Comparison of ENCODE assay signal across 1 cellular context in genomic region chr15:84992157-84992940, GRCh38.
TF ChIP-seq lines count a peak whose summit lies in the region.

No MANE protein-coding gene starts in this region.

TF ChIP-seq in K562, 482 proteins besides CTCF, POLR2A, EP300 and RAD21 (continued from another document and continues in another):
- TF ChIP-seq CEBPZ (IDR thresholded peaks at IDR 0.05; ENCODE audit: borderline replicate concordance, low read depth, low read length) (no peak), HDAC2 (IDR thresholded peaks at IDR 0.05) (no peak), USF2 (CRISPR knock-in tag; IDR thresholded peaks at IDR 0.05) (no peak), SNRNP70 (optimal IDR thresholded peaks at IDR 0.05; ENCODE audit: low read depth, low read length) (no peak), ZBTB8A (IDR thresholded peaks at IDR 0.05; ENCODE audit: partially characterized antibody) (no peak), ARID1B (IDR thresholded peaks at IDR 0.05) (peak; percentile 62), JUN (IDR thresholded peaks at IDR 0.05; ENCODE audit: borderline replicate concordance, low read depth, low read length) (peak; percentile 57; the same call in 1 of the 2 replicates), JUN (CRISPR knock-in tag; IDR thresholded peaks at IDR 0.05; ENCODE audit: borderline replicate concordance) (no peak), ZNF197 (CRISPR knock-in tag; IDR thresholded peaks at IDR 0.05; ENCODE audit: low read depth) (no peak), HDAC1 (IDR thresholded peaks at IDR 0.05) (peak in 1 of 2 experiments; percentile 68; a peak in 1 of 4 replicates), NFE2 (IDR thresholded peaks at IDR 0.05; ENCODE audit: low read depth) (peak; percentile 36; the same call in 1 of the 2 replicates), ATF3 (IDR thresholded peaks at IDR 0.05) (peak; percentile 79), ATF3 (CRISPR knock-in tag; conservative IDR thresholded peaks at IDR 0.05) (no peak), ETV6 (IDR thresholded peaks at IDR 0.05; ENCODE audit: borderline replicate concordance in 1 of 2, low read depth in 2 of 2, low read length in 1 of 2) (no peak), ETV6 (CRISPR knock-in tag; IDR thresholded peaks at IDR 0.05; ENCODE audit: borderline replicate concordance) (no peak), NCOA6 (IDR thresholded peaks at IDR 0.05) (no peak), E2F5 (CRISPR knock-in tag; IDR thresholded peaks at IDR 0.05) (no peak), ARID2 (IDR thresholded peaks at IDR 0.05) (no peak), ADNP (tag; IDR thresholded peaks at IDR 0.05) (no peak), BHLHE40 (IDR thresholded peaks at IDR 0.05; ENCODE audit: low read length) (no peak), SMARCA5 (IDR thresholded peaks at IDR 0.05) (no peak), ZNF121 (CRISPR knock-in tag; conservative IDR thresholded peaks at IDR 0.05) (no peak), CEBPB (tag; IDR thresholded peaks at IDR 0.05) (no peak), FOXA3 (CRISPR knock-in tag; conservative IDR thresholded peaks at IDR 0.05 in 1 of 2, IDR thresholded peaks at IDR 0.05 in 1 of 2) (no peak), MCM3 (IDR thresholded peaks at IDR 0.05) (no peak), HES1 (IDR thresholded peaks at IDR 0.05; ENCODE audit: low read depth) (no peak; the same call in 1 of the 2 replicates), DIDO1 (tag; IDR thresholded peaks at IDR 0.05; ENCODE audit: low read depth) (no peak), ELK1 (CRISPR knock-in tag; IDR thresholded peaks at IDR 0.05) (no peak), ZNF77 (CRISPR knock-in tag; IDR thresholded peaks at IDR 0.05) (no peak), ZFX (CRISPR knock-in tag; IDR thresholded peaks at IDR 0.05) (no peak), CHD2 (IDR thresholded peaks at IDR 0.05; ENCODE audit: low read depth, low read length) (no peak), ZNF512 (tag; IDR thresholded peaks at IDR 0.05) (no peak), TCF7L2 (IDR thresholded peaks at IDR 0.05; ENCODE audit: low read depth, low read length) (no peak), SNIP1 (IDR thresholded peaks at IDR 0.05; ENCODE audit: low read depth) (no peak), ZNF316 (IDR thresholded peaks at IDR 0.05) (no peak), NFATC3 (IDR thresholded peaks at IDR 0.05) (no peak), PPARD (CRISPR knock-in tag; IDR thresholded peaks at IDR 0.05) (no peak), BACH1 (tag; IDR thresholded peaks at IDR 0.05) (no peak), SMARCB1 (IDR thresholded peaks at IDR 0.05; ENCODE audit: insufficient read length, low read depth) (no peak), HMBOX1 (IDR thresholded peaks at IDR 0.05) (peak; percentile 98), PBX2 (CRISPR knock-in tag; IDR thresholded peaks at IDR 0.05; ENCODE audit: low read depth) (no peak), PBX2 (tag; conservative IDR thresholded peaks at IDR 0.05; ENCODE audit: low read depth) (no peak), ZFP1 (CRISPR knock-in tag; IDR thresholded peaks at IDR 0.05) (no peak), ZNF280B (CRISPR knock-in tag; IDR thresholded peaks at IDR 0.05) (no peak), TEAD2 (tag; IDR thresholded peaks at IDR 0.05) (no peak), SMARCA4 (IDR thresholded peaks at IDR 0.05) (peak; percentile 49; the same call in 1 of the 2 replicates), FOXM1 (IDR thresholded peaks at IDR 0.05; ENCODE audit: low read depth) (no peak), FOXM1 (CRISPR knock-in tag; IDR thresholded peaks at IDR 0.05; ENCODE audit: low read depth) (no peak), FOS (IDR thresholded peaks at IDR 0.05; ENCODE audit: extremely low read depth, insufficient read length) (peak; percentile 19), MTA1 (IDR thresholded peaks at IDR 0.05; ENCODE audit: borderline replicate concordance) (no peak), RBBP5 (IDR thresholded peaks at IDR 0.05; ENCODE audit: borderline replicate concordance, insufficient read depth, low read length, poor library complexity, severe bottlenecking) (no peak), BDP1 (IDR thresholded peaks at IDR 0.05; ENCODE audit: insufficient read depth, insufficient read length) (no peak), MEF2D (tag; conservative IDR thresholded peaks at IDR 0.05; ENCODE audit: low read depth) (peak; percentile 80; the same call in 1 of the 2 replicates), MEF2A (IDR thresholded peaks at IDR 0.05; ENCODE audit: control insufficient read depth, low read depth, low read length) (peak; percentile 81; the same call in 1 of the 2 replicates), TAL1 (IDR thresholded peaks at IDR 0.05) (0 out of 2 replicates have a peak, but pooled peaks have one; percentile 8), ZNF445 (CRISPR knock-in tag; IDR thresholded peaks at IDR 0.05; ENCODE audit: low read depth) (no peak)
